In the genomic region with DNA sequence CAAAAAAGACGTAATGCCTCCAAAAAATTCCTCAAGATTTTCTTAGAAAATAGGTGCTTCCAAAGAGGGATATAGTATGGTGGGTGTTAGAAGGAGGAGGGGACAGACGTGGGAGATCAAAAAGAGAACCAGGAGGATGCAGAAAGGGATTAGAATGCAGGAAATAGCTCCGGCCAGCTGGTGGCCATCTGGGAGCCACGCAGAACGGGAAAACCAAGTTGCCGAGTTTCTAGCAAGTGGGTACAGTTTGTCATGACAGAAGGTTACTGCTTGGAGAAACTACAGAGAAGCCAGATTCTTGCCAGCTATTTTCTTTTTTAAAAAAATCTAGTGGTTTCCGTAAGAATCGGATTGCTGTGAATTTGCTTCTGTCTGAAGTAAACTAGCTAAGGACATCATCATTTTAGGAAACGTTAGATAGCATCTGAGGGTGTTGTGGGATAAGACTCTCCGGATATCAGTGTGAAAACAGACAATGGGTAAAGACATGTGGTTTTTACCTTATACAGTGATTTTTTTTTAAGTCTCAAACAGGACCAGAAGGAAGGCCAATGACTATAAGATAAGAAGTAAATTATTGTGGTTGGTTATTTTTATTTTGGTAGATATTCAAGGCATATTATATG, we compare ENCODE assay signal across 19 cellular contexts.
DNase-seq lines count a peak whose midpoint lies in the region; ATAC-seq and TF ChIP-seq lines count a peak whose summit lies in the region.
"Had no signal": no experiment of that assay in that cellular context is flagged by ENCODE, and none has a peak within 500 bp of the region (broad histone marks: within the 10 kb centered on the region; RNA-seq: fewer than 3 reads in every experiment).

No MANE protein-coding gene starts in this region.

- H3K27me3 Mint-ChIP-seq in activated CD8-positive, alpha-beta T cell treated with anti-CD3 and anti-CD28 coated beads, Interleukin-2, amount 10 ng/mL, durations not matched to agents 7 days and 5 days (ENCODE audit: low read depth): peaks cover 15% of the 10 kb centered on the region
- peaks cover 6% of the 10 kb centered on the region for H3K27me3 Mint-ChIP-seq in activated CD8-positive, alpha-beta T cell treated with anti-CD3 and anti-CD28 coated beads for 36 hours

- intact Hi-C loops in activated CD8-positive, alpha-beta T cell treated with anti-CD3 and anti-CD28 coated beads for 36 hours (cut with micrococcal nuclease): no loop called here

- no peaks in the 10 kb centered on the region for H3K9me3 ChIP-seq in SK-N-SH
- H3K9me3 ChIP-seq: A549, adrenal gland, colonic mucosa had no signal

- no peak for DNase-seq in activated CD8-positive, alpha-beta T cell treated with anti-CD3 and anti-CD28 coated beads, Interleukin-2, amount 10 ng/mL, durations not matched to agents 7 days and 5 days
- DNase-seq in activated CD8-positive, alpha-beta T cell treated with anti-CD3 and anti-CD28 coated beads for 36 hours: no peak
- DNase-seq in SK-N-SH: peak; percentile 50
- peak; percentile 22 for DNase-seq in fibroblast of gingiva (ENCODE audit: low read depth)
- DNase-seq in retinal pigment epithelial cell (ENCODE audit: low read depth): no peak
- DNase-seq in iPS-NIHi11 (ENCODE audit: low spot score): no peak
- DNase-seq in mucosa of gallbladder (ENCODE audit: low spot score): no peak
- DNase-seq: activated T-cell treated with anti-CD3 and anti-CD28 coated beads, Interleukin-2, amount 50 U/mL, for 4 hours; adrenal gland; colonic mucosa; NCI-H1105; SIG-M5; stimulated activated CD4-positive, alpha-beta T cell treated with anti-CD3 and anti-CD28 coated beads, Interleukin-12 subunit alpha, Interleukin-12 subunit beta, amount 100 ng/mL, for 4 hours; T-helper 9 cell had no signal

- H3F3A ChIP-seq in SK-N-SH (replicated peaks; ENCODE audit: insufficient read depth): no peaks in the 10 kb centered on the region

- POLR2A ChIA-PET in activated CD8-positive, alpha-beta T cell treated with anti-CD3 and anti-CD28 coated beads, Interleukin-2, amount 10 ng/mL, durations not matched to agents 7 days and 5 days (lab: Charles Lee): interaction anchor here (0.6 kb wide), 1 partner anchor 197 kb away, joined by 3 read pairs; no protein-coding TSS in a partner anchor
- POLR2A ChIA-PET in activated CD8-positive, alpha-beta T cell treated with anti-CD3 and anti-CD28 coated beads for 36 hours (lab: Charles Lee): no interaction called here
- POLR2A ChIA-PET in SK-N-SH (lab: Yijun Ruan, JAX): interaction anchor here (0.9 kb wide), 1 partner anchor 105 kb away, joined by 3 read pairs; a partner anchor contains a TSS

- H3K36me3 ChIP-seq in SK-N-SH (replicated peaks in 1 of 2; ENCODE audit: control insufficient read depth in 1 of 2, insufficient read depth in 2 of 2, low read length in 1 of 2): no peaks in the 10 kb centered on the region
- H3K36me3 ChIP-seq: adrenal gland, colonic mucosa had no signal

- WGBS in SK-N-SH (ENCODE audit: low lambda C conversion rate): 48% methylated on average over 10 of the region's 10 CpGs

- TF ChIP-seq RAD21 in SK-N-SH (IDR thresholded peaks at IDR 0.05; ENCODE audit: low read length): no peak

- no peaks in the 10 kb centered on the region for H4K20me1 ChIP-seq in SK-N-SH (ENCODE audit: insufficient read depth)

- no peaks in the 10 kb centered on the region for H3K9me3 Mint-ChIP-seq in activated CD8-positive, alpha-beta T cell treated with anti-CD3 and anti-CD28 coated beads, Interleukin-2, amount 10 ng/mL, durations not matched to agents 7 days and 5 days (ENCODE audit: insufficient read depth)
- H3K9me3 Mint-ChIP-seq in activated CD8-positive, alpha-beta T cell treated with anti-CD3 and anti-CD28 coated beads for 36 hours: no peaks in the 10 kb centered on the region
- H3K9me3 Mint-ChIP-seq: activated T-cell treated with anti-CD3 and anti-CD28 coated beads, Interleukin-2, amount 50 U/mL, for 4 hours; stimulated activated naive CD8-positive, alpha-beta T cell treated with anti-CD3 and anti-CD28 coated beads, Interleukin-15, Interleukin-2, amounts not matched to agents 100 ng/mL and 50 ng/mL, for 24 hours had no signal

- CTCF ChIA-PET in activated CD8-positive, alpha-beta T cell treated with anti-CD3 and anti-CD28 coated beads, Interleukin-2, amount 10 ng/mL, durations not matched to agents 7 days and 5 days (lab: Charles Lee): interaction anchor here (1.2 to 1.8 kb wide), 2 partner anchors 12 to 164 kb away, joined by 3 to 17 read pairs; no protein-coding TSS in a partner anchor
- CTCF ChIA-PET in activated CD8-positive, alpha-beta T cell treated with anti-CD3 and anti-CD28 coated beads for 36 hours (lab: Charles Lee): no interaction called here
- CTCF ChIA-PET in SK-N-SH (lab: Yijun Ruan, JAX): interaction anchor here (0.6 to 1.8 kb wide), 8 partner anchors 10 to 191 kb away, joined by 3 to 11 read pairs (median 4); no protein-coding TSS in a partner anchor

- ATAC-seq in activated CD8-positive, alpha-beta T cell treated with anti-CD3 and anti-CD28 coated beads, Interleukin-2, amount 10 ng/mL, durations not matched to agents 7 days and 5 days: peak; percentile 76
- no peak for ATAC-seq in activated CD8-positive, alpha-beta T cell treated with anti-CD3 and anti-CD28 coated beads for 36 hours
- ATAC-seq in GM21825 (IDR thresholded peaks at IDR 0.05; ENCODE audit: unreplicated experiment): no peak
- ATAC-seq: A549; activated T-cell treated with anti-CD3 and anti-CD28 coated beads, Interleukin-2, amount 50 U/mL, for 4 hours; K562; left lobe of liver had no signal

- H3K4me3 Mint-ChIP-seq in activated CD8-positive, alpha-beta T cell treated with anti-CD3 and anti-CD28 coated beads, Interleukin-2, amount 10 ng/mL, durations not matched to agents 7 days and 5 days: no peak overlapping the region
- no peak overlapping the region for H3K4me3 Mint-ChIP-seq in activated CD8-positive, alpha-beta T cell treated with anti-CD3 and anti-CD28 coated beads for 36 hours
- H3K4me3 Mint-ChIP-seq: activated T-cell treated with anti-CD3 and anti-CD28 coated beads, Interleukin-2, amount 50 U/mL, for 4 hours; stimulated activated naive CD8-positive, alpha-beta T cell treated with anti-CD3 and anti-CD28 coated beads, Interleukin-15, Interleukin-2, amounts not matched to agents 100 ng/mL and 50 ng/mL, for 24 hours had no signal

- H3K27me3 ChIP-seq in SK-N-SH (ENCODE audit: insufficient read depth): no peaks in the 10 kb centered on the region
- H3K27me3 ChIP-seq: adrenal gland, colonic mucosa had no signal

- no peaks in the 10 kb centered on the region for H3K79me2 ChIP-seq in SK-N-SH (ENCODE audit: insufficient read depth)

- TF ChIP-seq EP300 in SK-N-SH (IDR thresholded peaks at IDR 0.05; ENCODE audit: borderline replicate concordance in 1 of 2, low read depth in 1 of 2, low read length in 1 of 2): no peak

- no peaks in the 10 kb centered on the region for H3K9me2 ChIP-seq in SK-N-SH

- H3K36me3 Mint-ChIP-seq in activated CD8-positive, alpha-beta T cell treated with anti-CD3 and anti-CD28 coated beads, Interleukin-2, amount 10 ng/mL, durations not matched to agents 7 days and 5 days (ENCODE audit: low read depth): no peaks in the 10 kb centered on the region
- H3K36me3 Mint-ChIP-seq in activated CD8-positive, alpha-beta T cell treated with anti-CD3 and anti-CD28 coated beads for 36 hours (ENCODE audit: low read depth): no peaks in the 10 kb centered on the region

- no peak for TF ChIP-seq CTCF in activated CD8-positive, alpha-beta T cell treated with anti-CD3 and anti-CD28 coated beads for 36 hours (IDR thresholded peaks at IDR 0.05)
- no peak for TF ChIP-seq CTCF in SK-N-SH (IDR thresholded peaks at IDR 0.05)
- TF ChIP-seq CTCF in retinal pigment epithelial cell (conservative IDR thresholded peaks at IDR 0.05; ENCODE audit: low read depth, low read length): peak; percentile 6

- no peak overlapping the region for H2AFZ ChIP-seq in SK-N-SH (ENCODE audit: low read depth)

- H3K27ac Mint-ChIP-seq in activated CD8-positive, alpha-beta T cell treated with anti-CD3 and anti-CD28 coated beads, Interleukin-2, amount 10 ng/mL, durations not matched to agents 7 days and 5 days: no peak overlapping the region
- H3K27ac Mint-ChIP-seq in activated CD8-positive, alpha-beta T cell treated with anti-CD3 and anti-CD28 coated beads for 36 hours: no peak overlapping the region
- H3K27ac Mint-ChIP-seq: stimulated activated naive CD8-positive, alpha-beta T cell treated with anti-CD3 and anti-CD28 coated beads, Interleukin-15, Interleukin-2, amounts not matched to agents 100 ng/mL and 50 ng/mL, for 24 hours had no signal

- H3K4me3 ChIP-seq in SK-N-SH (ENCODE audit: low read depth in 2 of 2, low read length in 1 of 2) (no peak overlapping the region), retinal pigment epithelial cell (ENCODE audit: low read length) (no peak overlapping the region)
- H3K4me3 ChIP-seq: A549, adrenal gland, colonic mucosa, K562 had no signal

- peaks cover 0 to 14% of the 10 kb centered on the region in 2 experiments; a peak in 2 of 4 replicates for H3K4me1 ChIP-seq in SK-N-SH (ENCODE audit: control insufficient read depth in 1 of 2, insufficient read depth in 2 of 2, low read depth in 1 of 2, low read length in 1 of 2)
- H3K4me1 ChIP-seq: A549, adrenal gland, colonic mucosa had no signal

- H3K27ac ChIP-seq in SK-N-SH (ENCODE audit: low read depth in 2 of 2, low read length in 1 of 2): no peak overlapping the region
- H3K27ac ChIP-seq: A549, adrenal gland, colonic mucosa had no signal

- H3K9ac ChIP-seq in SK-N-SH: no peak overlapping the region

- no peaks in the 10 kb centered on the region for H3K4me1 Mint-ChIP-seq in activated CD8-positive, alpha-beta T cell treated with anti-CD3 and anti-CD28 coated beads, Interleukin-2, amount 10 ng/mL, durations not matched to agents 7 days and 5 days (ENCODE audit: low read depth)
- no peaks in the 10 kb centered on the region for H3K4me1 Mint-ChIP-seq in activated CD8-positive, alpha-beta T cell treated with anti-CD3 and anti-CD28 coated beads for 36 hours (ENCODE audit: low read depth)

- H3K4me2 ChIP-seq in SK-N-SH: no peak overlapping the region
- H3K4me2 ChIP-seq: A549 had no signal

TF ChIP-seq in SK-N-SH, 30 proteins besides CTCF, POLR2A, EP300 and RAD21:
- TF ChIP-seq TCF12 (IDR thresholded peaks at IDR 0.05): peak; percentile 61; the same call in 1 of the 2 replicates
- TF ChIP-seq JUND (IDR thresholded peaks at IDR 0.05): no peak
TF ChIP-seq in SK-N-SH: peak in this region for 1.

Comparison
In these comparisons a context has a peak if more than half of its experiments do, and no peak if none do; other contexts are left out.
1. DNase-seq: peak in SK-N-SH (single experiment) and fibroblast of gingiva (single experiment); none in activated CD8-positive, alpha-beta T cell treated with anti-CD3 and anti-CD28 coated beads, Interleukin-2, amount 10 ng/mL, durations not matched to agents 7 days and 5 days (single experiment), activated CD8-positive, alpha-beta T cell treated with anti-CD3 and anti-CD28 coated beads for 36 hours (single experiment), retinal pigment epithelial cell (single experiment), iPS-NIHi11 (single experiment) and mucosa of gallbladder (single experiment).